In the genomic region with DNA sequence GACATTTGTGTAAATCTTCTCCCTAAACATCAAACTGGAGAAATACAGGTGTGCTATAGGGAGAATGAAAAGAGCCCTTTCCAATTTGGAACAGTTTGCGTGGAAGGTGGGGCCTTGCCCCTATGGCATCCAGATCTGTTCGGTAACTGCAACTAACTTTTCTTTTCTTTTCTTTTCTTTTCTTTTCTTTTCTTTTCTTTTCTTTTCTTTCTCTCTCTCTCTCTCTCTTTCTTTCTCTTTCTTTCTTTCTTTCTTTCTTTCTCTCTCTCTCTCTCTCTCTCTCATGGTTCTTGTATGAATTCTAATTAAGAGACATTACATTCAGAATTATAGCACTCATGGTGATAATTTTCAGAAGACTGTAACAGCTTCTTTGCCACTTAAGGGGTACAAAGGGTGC, we compare ENCODE assay signal across 18 cellular contexts.
DNase-seq lines count a peak whose midpoint lies in the region; ATAC-seq, FAIRE-seq and TF ChIP-seq lines count a peak whose summit lies in the region.
"Had no signal": no experiment of that assay in that cellular context is flagged by ENCODE, and none has a peak within 500 bp of the region (broad histone marks: within the 10 kb centered on the region; RNA-seq: fewer than 3 reads in every experiment).

No MANE protein-coding gene starts in this region.

- intact Hi-C loops in GM12878 (cut with micrococcal nuclease; ENCODE audit: unreplicated experiment) = no loop called here

- H3K9me3 ChIP-seq in BLaER1 treated with 17β-estradiol and CSF1 and Interleukin-3, amounts not matched to agents 10 nM and 100 nM (replicated peaks in 1 of 11) = no peaks in the 10 kb centered on the region
- no peaks in the 10 kb centered on the region for H3K9me3 ChIP-seq in GM12878 (replicated peaks; ENCODE audit: control insufficient read depth, insufficient read depth, low read length)
- H3K9me3 ChIP-seq in neutrophil = no peaks in the 10 kb centered on the region

- no peak for TF ChIP-seq CTCF in GM23338 (conservative IDR thresholded peaks at IDR 0.05; ENCODE audit: low read depth in 2 of 2)
- TF ChIP-seq CTCF in GM12878 (IDR thresholded peaks at IDR 0.05 in 2 of 3, conservative IDR thresholded peaks at IDR 0.05 in 1 of 3; ENCODE audit: control insufficient read depth in 2 of 3, extremely low read depth in 1 of 3, insufficient read depth in 1 of 3, low read depth in 3 of 3, low read length in 3 of 3) = no peak
- no peak for TF ChIP-seq CTCF in neutrophil (IDR thresholded peaks at IDR 0.05)

- peaks cover 0 to 4% (median 0%) of the 10 kb centered on the region in 11 experiments; a peak in 5 of 22 replicates for H4K20me1 ChIP-seq in BLaER1 treated with 17β-estradiol and CSF1 and Interleukin-3, amounts not matched to agents 10 nM and 100 nM
- H4K20me1 ChIP-seq in GM23338 (replicated peaks; ENCODE audit: insufficient read depth) = peaks cover 3% of the 10 kb centered on the region; the same call in 1 of the 2 replicates
- H4K20me1 ChIP-seq in GM12878 (ENCODE audit: control insufficient read depth, insufficient read depth) = 0 out of 2 replicates have a peak, but pooled peaks cover 2% of the 10 kb centered on the region

- peaks cover 63% of the 10 kb centered on the region for H3K4me1 Mint-ChIP-seq in GM23338

- TF ChIP-seq POLR2A in GM12878 (IDR thresholded peaks at IDR 0.05; ENCODE audit: low read depth, low read length) = no peak

- H3K4me3 ChIP-seq in BLaER1 treated with 17β-estradiol and CSF1 and Interleukin-3, amounts not matched to agents 10 nM and 100 nM = no peak overlapping the region
- H3K4me3 ChIP-seq in GM23338 (no peak overlapping the region), GM12878 (no peak overlapping the region), neutrophil (ENCODE audit: low read depth in 1 of 2, low read length in 1 of 2) (peak overlapping the region in 1 of 2 experiments; percentile 48)

- H3K4me3 Mint-ChIP-seq in GM23338 = no peak overlapping the region

- H3K4me2 ChIP-seq in BLaER1 treated with 17β-estradiol and CSF1 and Interleukin-3, amounts not matched to agents 10 nM and 100 nM = peak overlapping the region; percentile 59 to 88 (median 64); a peak in 16 of 22 replicates
- H3K4me2 ChIP-seq in GM23338 (peak overlapping the region; percentile 44; the same call in 1 of the 2 replicates), GM12878 (ENCODE audit: control insufficient read depth, insufficient read depth) (peak overlapping the region; percentile 68)

- TF ChIP-seq EP300 in GM12878 (IDR thresholded peaks at IDR 0.05; ENCODE audit: borderline replicate concordance in 1 of 2, control insufficient read depth in 1 of 2, low read depth in 2 of 2, low read length in 2 of 2) = no peak

- peaks cover 6% of the 10 kb centered on the region; the same call in 1 of the 2 replicates for H3F3A ChIP-seq in GM23338 (replicated peaks; ENCODE audit: low read depth)

- RAD21 ChIA-PET in GM12878 (lab: Charles Lee; ENCODE audit: unreplicated experiment) = interaction anchor here (0.9 to 1.4 kb wide), 4 partner anchors 19 to 74 kb away, joined by 3 to 4 read pairs (median 3); a partner anchor contains a TSS

- H3K9me3 Mint-ChIP-seq in GM23338 = no peaks in the 10 kb centered on the region; the same call in 2 of the 3 replicates
- H3K9me3 Mint-ChIP-seq: CD4-positive, alpha-beta memory T cell; IgD-negative memory B cell had no signal

- SMC1A ChIA-PET in GM12878 (lab: Charles Lee; ENCODE audit: uncharacterized antibody, unreplicated experiment) = interaction anchor here (0.9 to 5.0 kb wide), 9 partner anchors 8 to 74 kb away, joined by 3 to 27 read pairs (median 4); no protein-coding TSS in a partner anchor

- peaks cover 9% of the 10 kb centered on the region for H3K27me3 Mint-ChIP-seq in GM23338 (ENCODE audit: insufficient read depth, low read depth, poor library complexity)
- H3K27me3 Mint-ChIP-seq: CD4-positive, alpha-beta memory T cell; IgD-negative memory B cell had no signal

- 92% methylated on average over 2 of the region's 2 CpGs for WGBS in GM12878 (ENCODE audit: insufficient coverage, insufficient replicate concordance, low lambda C conversion rate, missing lambda C conversion rate)

- no peaks in the 10 kb centered on the region; the same call in 1 of the 2 replicates for H3K9me2 ChIP-seq in GM23338 (ENCODE audit: insufficient read depth)

- no peaks in the 10 kb centered on the region for H3K36me3 ChIP-seq in BLaER1 treated with 17β-estradiol and CSF1 and Interleukin-3, amounts not matched to agents 10 nM and 100 nM
- H3K36me3 ChIP-seq in GM23338 (ENCODE audit: insufficient read depth) (no peaks in the 10 kb centered on the region), GM12878 (ENCODE audit: control insufficient read depth in 2 of 2, insufficient read depth in 2 of 2, low read length in 1 of 2) (peaks cover 0 to 3% of the 10 kb centered on the region in 2 experiments; a peak in 1 of 4 replicates), neutrophil (no peaks in the 10 kb centered on the region)

- H2AFZ ChIP-seq in GM23338 (no peak overlapping the region), GM12878 (ENCODE audit: control insufficient read depth, low read depth, low read length) (no peak overlapping the region)

- H3K27ac ChIP-seq in BLaER1 treated with 17β-estradiol and CSF1 and Interleukin-3, amounts not matched to agents 10 nM and 100 nM = peak overlapping the region in 1 of 11 experiments; percentile 16; a peak in 1 of 22 replicates
- 0 out of 2 replicates have a peak overlapping the region, but pooled peaks have one; percentile 20 for H3K27ac ChIP-seq in GM23338 (ENCODE audit: low read depth)
- H3K27ac ChIP-seq in GM12878 (ENCODE audit: control insufficient read depth, insufficient read depth) = no peak overlapping the region
- H3K27ac ChIP-seq in neutrophil = peak overlapping the region; percentile 79
- H3K27ac ChIP-seq: RWPE1 had no signal

- DNase-seq in GM23338 (ENCODE audit: low spot score) (no peak), GM12878 (ENCODE audit: low read depth, low spot score) (no peak), midbrain (lab: John Stamatoyannopoulos, UW) (no peak), RCC 7860 (ENCODE audit: low spot score) (no peak)
- DNase-seq: Calu3; CD4-positive, alpha-beta memory T cell; HCEC 1CT; NCI-H1105 treated with DMSO at 0.1 percent for 48 hours; NCI-H187; NCI-H2171; NCI-H446; NCI-H69 had no signal

- no peak for TF ChIP-seq RAD21 in GM12878 (IDR thresholded peaks at IDR 0.05; ENCODE audit: insufficient read depth, low read depth, low read length)

- H3K4me1 ChIP-seq in BLaER1 treated with 17β-estradiol and CSF1 and Interleukin-3, amounts not matched to agents 10 nM and 100 nM = peaks cover 38 to 56% (median 45%) of the 10 kb centered on the region in 10 experiments
- H3K4me1 ChIP-seq in GM23338 (ENCODE audit: insufficient read depth) (peaks cover 35% of the 10 kb centered on the region), GM12878 (ENCODE audit: control insufficient read depth, insufficient read depth, low read length) (peaks cover 17% of the 10 kb centered on the region), neutrophil (ENCODE audit: control insufficient read depth in 1 of 2, insufficient read depth in 1 of 2, low read depth in 1 of 2, low read length in 1 of 2) (peaks cover 54 to 59% of the 10 kb centered on the region in 2 experiments)

- H3K79me2 ChIP-seq in GM23338 (replicated peaks; ENCODE audit: insufficient read depth) = peaks cover 92% of the 10 kb centered on the region
- H3K79me2 ChIP-seq in GM12878 (ENCODE audit: control insufficient read depth, insufficient read depth, low read length) = peaks cover 47% of the 10 kb centered on the region

- BruUV-seq in GM12878 (replicated peaks; lab: Mats Ljungman, UMichigan) = no TSS peak

- no peaks in the 10 kb centered on the region for H3K27me3 ChIP-seq in BLaER1 treated with 17β-estradiol and CSF1 and Interleukin-3, amounts not matched to agents 10 nM and 100 nM
- no peaks in the 10 kb centered on the region for H3K27me3 ChIP-seq in GM23338 (ENCODE audit: insufficient read depth)
- no peaks in the 10 kb centered on the region for H3K27me3 ChIP-seq in GM12878 (replicated peaks in 1 of 2; ENCODE audit: control insufficient read depth in 2 of 2, insufficient read depth in 2 of 2, low read length in 1 of 2)
- H3K27me3 ChIP-seq in neutrophil = no peaks in the 10 kb centered on the region

- FAIRE-seq in GM12878 (lab: Jason Lieb, UNC) (no peak), RCC 7860 (lab: Jason Lieb, UNC) (no peak)
- FAIRE-seq: HTR-8/SVneo had no signal

- ATAC-seq in GM23338 (no peak), GM12878 (no peak), GM19328 (IDR thresholded peaks at IDR 0.05; ENCODE audit: unreplicated experiment) (no peak)

- CTCF ChIA-PET in GM12878 (lab: Yijun Ruan, JAX) = interaction anchor here (1.2 kb wide), 1 partner anchor 74 kb away, joined by 3 read pairs; no protein-coding TSS in a partner anchor

- POLR2A ChIA-PET in GM12878 (lab: Charles Lee) = interaction anchor here (1.1 kb wide), 1 partner anchor 20 kb away, joined by 4 read pairs; no protein-coding TSS in a partner anchor

- H3K9ac ChIP-seq in BLaER1 treated with 17β-estradiol and CSF1 and Interleukin-3, amounts not matched to agents 10 nM and 100 nM = no peak overlapping the region
- no peak overlapping the region for H3K9ac ChIP-seq in GM12878 (ENCODE audit: control insufficient read depth, insufficient read depth, low read length)

- H3K27ac Mint-ChIP-seq in GM23338 = no peak overlapping the region

- in situ Hi-C loops in GM12878 (cut with MboI) = no loop called here

- H3K36me3 Mint-ChIP-seq in GM23338 (ENCODE audit: low read depth) = no peaks in the 10 kb centered on the region
- H3K36me3 Mint-ChIP-seq: CD4-positive, alpha-beta memory T cell had no signal

TF ChIP-seq in GM23338, 12 proteins besides CTCF, POLR2A, EP300 and RAD21 (continues in another document):
- TF ChIP-seq STAT1 (IDR thresholded peaks at IDR 0.05; ENCODE audit: unreplicated experiment) (no peak), ZNF331 (CRISPR knock-in tag; IDR thresholded peaks at IDR 0.05; ENCODE audit: low read depth) (no peak)

TF ChIP-seq in GM12878, 131 proteins besides CTCF, POLR2A, EP300 and RAD21:
- TF ChIP-seq BMI1 (IDR thresholded peaks at IDR 0.05; ENCODE audit: borderline replicate concordance) (no peak), STAT1 (conservative IDR thresholded peaks at IDR 0.05) (no peak), KDM1A (IDR thresholded peaks at IDR 0.05; ENCODE audit: borderline replicate concordance) (no peak), MEF2A (IDR thresholded peaks at IDR 0.05; ENCODE audit: insufficient read depth, low read depth, low read length) (no peak)
